In the genomic region with DNA sequence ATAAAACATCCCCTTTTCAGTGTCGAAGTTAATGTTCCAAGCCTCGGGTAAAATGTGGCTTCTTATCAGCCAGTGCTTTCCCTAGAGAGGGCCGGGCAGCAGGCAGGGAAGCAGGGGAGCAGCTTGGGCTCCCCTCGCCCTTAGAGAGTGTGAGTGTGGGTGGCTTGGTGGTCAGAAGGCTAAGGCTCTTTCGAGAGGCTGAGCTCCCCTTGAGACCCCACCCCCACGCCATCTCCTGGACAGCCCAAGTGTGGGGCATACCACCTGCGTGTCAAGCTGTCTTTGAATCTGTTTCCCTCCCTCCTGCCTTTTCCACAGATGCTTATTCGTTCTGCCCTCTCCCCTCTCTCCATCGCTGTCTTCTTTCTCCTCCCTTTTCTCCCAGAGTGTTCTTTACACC, we compare ENCODE assay signal across 13 cellular contexts.
DNase-seq lines count a peak whose midpoint lies in the region; ATAC-seq and TF ChIP-seq lines count a peak whose summit lies in the region.
"Had no signal": no experiment of that assay in that cellular context is flagged by ENCODE, and none has a peak within 500 bp of the region (broad histone marks: within the 10 kb centered on the region; RNA-seq: fewer than 3 reads in every experiment).

No MANE protein-coding gene starts in this region.

- TF ChIP-seq POLR2A in esophagus muscularis mucosa (IDR thresholded peaks at IDR 0.05; ENCODE audit: low read depth): no peak

- H3K4me1 ChIP-seq in OCI-LY1 (ENCODE audit: insufficient read depth, low read length, severe bottlenecking) (no peaks in the 10 kb centered on the region), esophagus muscularis mucosa (peaks cover 32 to 53% (median 38%) of the 10 kb centered on the region in 4 donors), psoas muscle (peaks cover 30% of the 10 kb centered on the region)

- ATAC-seq in psoas muscle (peak; percentile 1 to 32 (median 22)), HG02973 (IDR thresholded peaks at IDR 0.05; ENCODE audit: unreplicated experiment) (no peak), HG03175 (IDR thresholded peaks at IDR 0.05; ENCODE audit: unreplicated experiment) (no peak)
- ATAC-seq: activated T-cell treated with anti-CD3 and anti-CD28 coated beads, Interleukin-2, amount 50 U/mL, for 72 hours had no signal

- H3K9me3 ChIP-seq in OCI-LY1 (ENCODE audit: low read length) (no peaks in the 10 kb centered on the region), esophagus muscularis mucosa (no peaks in the 10 kb centered on the region), psoas muscle (no peaks in the 10 kb centered on the region)
- H3K9me3 ChIP-seq: suprapubic skin had no signal

- TF ChIP-seq CTCF in GM10266 (IDR thresholded peaks at IDR 0.05; ENCODE audit: control insufficient read depth, insufficient read depth, low read depth, missing control alignments) (peak; percentile 37), OCI-LY1 (IDR thresholded peaks at IDR 0.05; ENCODE audit: low read length) (peak; percentile 33; the same call in 1 of the 2 replicates), esophagus muscularis mucosa (IDR thresholded peaks at IDR 0.05) (no peak), psoas muscle (IDR thresholded peaks at IDR 0.05) (no peak)

- H3K9ac ChIP-seq in OCI-LY1 (ENCODE audit: low read length): no peak overlapping the region

- H3K79me2 ChIP-seq in OCI-LY1 (ENCODE audit: insufficient read depth, low read length): no peaks in the 10 kb centered on the region

- WGBS in esophagus muscularis mucosa: 41% methylated on average over 9 of the region's 9 CpGs
- WGBS in psoas muscle, 3 donors: 50 to 59% (median 59%) methylated on average over 9 of the region's 9 CpGs

- intact Hi-C loops in esophagus muscularis mucosa (cut with DNase I) (loop anchor here (5.0 kb wide), 1 partner anchor 51 kb away; no protein-coding TSS in a partner anchor), psoas muscle (cut with DNase I) (no loop called here)

- no peak overlapping the region for H3K27ac ChIP-seq in OCI-LY1 (ENCODE audit: low read depth, low read length, poor library complexity, severe bottlenecking)
- peak overlapping the region; percentile 58 to 81 (median 78) for H3K27ac ChIP-seq in esophagus muscularis mucosa (replicated peaks in 1 of 4)
- H3K27ac ChIP-seq in psoas muscle: peak overlapping the region; percentile 72
- H3K27ac ChIP-seq: suprapubic skin had no signal

- H4K20me1 ChIP-seq in OCI-LY1 (ENCODE audit: insufficient read depth, low read length): no peaks in the 10 kb centered on the region

- no peak overlapping the region for H2AFZ ChIP-seq in OCI-LY1 (ENCODE audit: low read length)

- no peaks in the 10 kb centered on the region for H3F3A ChIP-seq in OCI-LY1 (ENCODE audit: insufficient read depth, low read length)

- H3K36me3 ChIP-seq in OCI-LY1 (ENCODE audit: insufficient read depth, low read length) (no peaks in the 10 kb centered on the region), esophagus muscularis mucosa (no peaks in the 10 kb centered on the region), psoas muscle (ENCODE audit: insufficient read depth in 1 of 2, low read depth in 1 of 2) (no peaks in the 10 kb centered on the region)
- H3K36me3 ChIP-seq: suprapubic skin had no signal

- TF ChIP-seq EP300 in esophagus muscularis mucosa (IDR thresholded peaks at IDR 0.05): no peak

- H3K4me2 ChIP-seq in OCI-LY1 (ENCODE audit: low read length): no peak overlapping the region

- H3K9me2 ChIP-seq in OCI-LY1 (ENCODE audit: low read depth, low read length): no peaks in the 10 kb centered on the region

- DNase-seq in GM10266 (ENCODE audit: extremely low spot score) (no peak), esophagus muscularis mucosa (ENCODE audit: extremely low spot score) (no peak), psoas muscle (no peak), epidermal melanocyte (ENCODE audit: insufficient read length, low spot score) (no peak)
- no peak for DNase-seq in stimulated activated CD8-positive, alpha-beta memory T cell treated with anti-CD3 and anti-CD28 coated beads, Interleukin-4, amount 100 ng/mL, for 48 hours
- DNase-seq: activated T-cell treated with anti-CD3 and anti-CD28 coated beads, Interleukin-2, amount 50 U/mL, for 72 hours; cortex of kidney; hippocampal formation; stimulated activated CD4-positive, alpha-beta T cell treated with anti-CD3 and anti-CD28 coated beads, Interleukin-2, amount 100 ng/mL, for 48 hours had no signal

- H3K27me3 ChIP-seq in OCI-LY1 (ENCODE audit: insufficient read depth, low read length) (no peaks in the 10 kb centered on the region), esophagus muscularis mucosa (no peaks in the 10 kb centered on the region), psoas muscle (ENCODE audit: insufficient read depth in 3 of 3, low read length in 2 of 3) (peaks cover 0 to 9% (median 0%) of the 10 kb centered on the region in 3 donors)

- H3K4me3 ChIP-seq in OCI-LY1 (ENCODE audit: low read depth, low read length, poor library complexity, severe bottlenecking) (no peak overlapping the region), esophagus muscularis mucosa (peak overlapping the region in 1 of 4 donors; percentile 5), psoas muscle (peak overlapping the region; percentile 29)
- H3K4me3 ChIP-seq: suprapubic skin had no signal

Comparison
In these comparisons a context has a peak if more than half of its experiments do, and no peak if none do; other contexts are left out.
1. CTCF ChIP-seq: peak in GM10266 (single experiment) and OCI-LY1 (single experiment); none in esophagus muscularis mucosa (0 of 3) and psoas muscle (single experiment).
2. ATAC-seq: peak in psoas muscle (4 of 4); none in HG02973 (single experiment) and HG03175 (single experiment).